Comparison of ENCODE assay signal across 19 cellular contexts in genomic region chr17:37781451-37781850, GRCh38. TPM values are rescaled to one million over a fixed set of nuclear protein-coding genes. Genes with fewer than 3 reads are reported as not detected.
DNase-seq lines count a peak whose midpoint lies in the region; ATAC-seq and TF ChIP-seq lines count a peak whose summit lies in the region.
"Had no signal": no experiment of that assay in that cellular context is flagged by ENCODE, and none has a peak within 500 bp of the region (broad histone marks: within the 10 kb centered on the region; RNA-seq: fewer than 3 reads in every experiment).

No MANE protein-coding gene starts in this region.

- intact Hi-C loops in activated B cell treated with CpG ODN at 0.5 μM for 24 hours (cut with micrococcal nuclease) (no loop called here), psoas muscle (cut with DNase I) (no loop called here)

- H3K9me3 Mint-ChIP-seq in stimulated activated naive CD8-positive, alpha-beta T cell treated with anti-CD3 and anti-CD28 coated beads, Interleukin-15, amount 100 ng/mL, for 72 hours: no peaks in the 10 kb centered on the region
- no peaks in the 10 kb centered on the region for H3K9me3 Mint-ChIP-seq in activated B cell treated with CpG ODN at 0.5 μM for 24 hours
- H3K9me3 Mint-ChIP-seq: CD4-positive, alpha-beta memory T cell; H9 had no signal

- ATAC-seq in stimulated activated naive CD8-positive, alpha-beta T cell treated with anti-CD3 and anti-CD28 coated beads, Interleukin-15, Interleukin-2, amounts not matched to agents 100 U/mL and 50 U/mL, for 24 hours: peak; percentile 40
- no peak for ATAC-seq in stimulated activated naive CD8-positive, alpha-beta T cell treated with anti-CD3 and anti-CD28 coated beads, Interleukin-15, amount 100 ng/mL, for 72 hours
- ATAC-seq in activated B cell treated with CpG ODN at 0.5 μM for 24 hours (ENCODE audit: low read depth) (no peak), psoas muscle (no peak)
- ATAC-seq: GM12878 had no signal

- H3K27me3 ChIP-seq in psoas muscle (ENCODE audit: insufficient read depth in 3 of 3, low read length in 2 of 3): no peaks in the 10 kb centered on the region
- H3K27me3 ChIP-seq: BLaER1 had no signal

- TF ChIP-seq CTCF in activated B cell treated with CpG ODN at 0.5 μM for 24 hours (IDR thresholded peaks at IDR 0.05) (no peak), fibroblast of mammary gland (conservative IDR thresholded peaks at IDR 0.05; ENCODE audit: control insufficient read depth, insufficient read depth, low read depth, low read length) (no peak), psoas muscle (IDR thresholded peaks at IDR 0.05) (no peak)

- CTCF ChIA-PET in activated B cell treated with CpG ODN at 0.5 μM for 24 hours (lab: Charles Lee): interaction anchor here (1.8 kb wide), 1 partner anchor 35 kb away, joined by 5 read pairs; no protein-coding TSS in a partner anchor

- H3K27ac Mint-ChIP-seq in stimulated activated naive CD8-positive, alpha-beta T cell treated with anti-CD3 and anti-CD28 coated beads, Interleukin-15, amount 100 ng/mL, for 72 hours: no peak overlapping the region
- peak overlapping the region; percentile 11 for H3K27ac Mint-ChIP-seq in activated B cell treated with CpG ODN at 0.5 μM for 24 hours
- H3K27ac Mint-ChIP-seq: CD14-positive monocyte; CD4-positive, alpha-beta memory T cell; H9 had no signal

- no peak for DNase-seq in stimulated activated naive CD8-positive, alpha-beta T cell treated with anti-CD3 and anti-CD28 coated beads, Interleukin-15, Interleukin-2, amounts not matched to agents 100 U/mL and 50 U/mL, for 24 hours
- DNase-seq in stimulated activated naive CD8-positive, alpha-beta T cell treated with anti-CD3 and anti-CD28 coated beads, Interleukin-15, amount 100 ng/mL, for 72 hours: no peak
- no peak for DNase-seq in activated B cell treated with CpG ODN at 0.5 μM for 24 hours
- DNase-seq in fibroblast of mammary gland (ENCODE audit: low read depth): peak; percentile 15
- no peak for DNase-seq in T-helper 1 cell
- DNase-seq in psoas muscle: no peak
- DNase-seq in activated T-cell treated with anti-CD3 and anti-CD28 coated beads, Interleukin-2, amount 50 U/mL, for 48 hours: no peak
- DNase-seq: 8988T; CD4-positive, alpha-beta memory T cell; DMS153; DMS79; H9 had no signal

- 77 to 83% (median 81%) methylated on average over 2 of the region's 2 CpGs for WGBS in psoas muscle, 3 donors

- no peaks in the 10 kb centered on the region for H3K9me3 ChIP-seq in psoas muscle
- H3K9me3 ChIP-seq: BLaER1 had no signal

- POLR2A ChIA-PET in activated B cell treated with CpG ODN at 0.5 μM for 24 hours (lab: Charles Lee): no interaction called here

- H3K27ac ChIP-seq in psoas muscle: no peak overlapping the region
- H3K27ac ChIP-seq: BLaER1 had no signal

- H3K4me1 ChIP-seq in psoas muscle: no peaks in the 10 kb centered on the region
- H3K4me1 ChIP-seq: BLaER1 had no signal

- no peaks in the 10 kb centered on the region for H3K36me3 ChIP-seq in psoas muscle (ENCODE audit: insufficient read depth in 1 of 2, low read depth in 1 of 2)
- H3K36me3 ChIP-seq: BLaER1 had no signal

- peaks cover 30% of the 10 kb centered on the region for H3K27me3 Mint-ChIP-seq in stimulated activated naive CD8-positive, alpha-beta T cell treated with anti-CD3 and anti-CD28 coated beads, Interleukin-15, amount 100 ng/mL, for 72 hours
- no peaks in the 10 kb centered on the region for H3K27me3 Mint-ChIP-seq in activated B cell treated with CpG ODN at 0.5 μM for 24 hours

- no peak overlapping the region for H3K4me3 Mint-ChIP-seq in stimulated activated naive CD8-positive, alpha-beta T cell treated with anti-CD3 and anti-CD28 coated beads, Interleukin-15, amount 100 ng/mL, for 72 hours
- H3K4me3 Mint-ChIP-seq in activated B cell treated with CpG ODN at 0.5 μM for 24 hours: no peak overlapping the region
- H3K4me3 Mint-ChIP-seq: CD14-positive monocyte; CD4-positive, alpha-beta memory T cell; H9 had no signal

- peaks cover 17% of the 10 kb centered on the region for H3K4me1 Mint-ChIP-seq in stimulated activated naive CD8-positive, alpha-beta T cell treated with anti-CD3 and anti-CD28 coated beads, Interleukin-15, amount 100 ng/mL, for 72 hours
- H3K4me1 Mint-ChIP-seq in activated B cell treated with CpG ODN at 0.5 μM for 24 hours: peaks cover 25% of the 10 kb centered on the region
- H3K4me1 Mint-ChIP-seq: CD14-positive monocyte; CD4-positive, alpha-beta memory T cell; H9 had no signal

- H3K4me3 ChIP-seq in fibroblast of mammary gland (ENCODE audit: control insufficient read depth, low read depth, low read length): no peak overlapping the region
- no peak overlapping the region for H3K4me3 ChIP-seq in psoas muscle
- H3K4me3 ChIP-seq: BLaER1, GM12878 had no signal

- no peaks in the 10 kb centered on the region for H3K36me3 Mint-ChIP-seq in activated B cell treated with CpG ODN at 0.5 μM for 24 hours (ENCODE audit: low read depth)
- H3K36me3 Mint-ChIP-seq: CD14-positive monocyte; CD4-positive, alpha-beta memory T cell had no signal

RNA-seq across cellular contexts. Expression of gene HNF1B, which starts 36.6 kb away (rescaled TPM):
- total RNA-seq in activated B cell treated with CpG ODN at 0.5 μM for 24 hours (36.3 and 40.0 TPM in 2 replicates), psoas muscle (not detected)
- under 1 TPM in 1 of 3 donors, not detected in 2; 0.03 TPM for polyA plus RNA-seq in psoas muscle
- total RNA-seq: A673; CD4-positive, alpha-beta memory T cell; Daoy; G401; H9 had no signal
- polyA plus RNA-seq: AG04450; CD14-positive monocyte; CD4-positive, alpha-beta memory T cell had no signal

Comparison
In these comparisons a context has a peak if more than half of its experiments do, and no peak if none do; other contexts are left out.
1. RNA of gene HNF1B, which starts 36.6 kb away (total RNA-seq): 36.3 to 40.0 TPM in activated B cell treated with CpG ODN at 0.5 μM for 24 hours; not detected in psoas muscle; every median in the first group is over 10 times any median in the second.